In genomic region chr9:35001285-35001677, GRCh38 we compare ENCODE assay signal across 21 cellular contexts. TPM values are rescaled to one million over a fixed set of nuclear protein-coding genes. Genes with fewer than 3 reads are reported as not detected.
DNase-seq lines count a peak whose midpoint lies in the region; ATAC-seq and TF ChIP-seq lines count a peak whose summit lies in the region.
"Had no signal": no experiment of that assay in that cellular context is flagged by ENCODE, and none has a peak within 500 bp of the region (broad histone marks: within the 10 kb centered on the region; RNA-seq: fewer than 3 reads in every experiment).

No MANE protein-coding gene starts in this region.

- no peak overlapping the region for H2BK5ac ChIP-seq in mesenchymal stem cell (ENCODE audit: low read depth, low read length, poor library complexity, severe bottlenecking)

- H3K27me3 ChIP-seq in mesenchymal stem cell (ENCODE audit: control insufficient read depth in 1 of 2, insufficient read depth in 1 of 2, low read length in 2 of 2): no peaks in the 10 kb centered on the region
- H3K27me3 ChIP-seq: gastroesophageal sphincter, pancreas, Peyer's patch, tibial nerve had no signal

- H3K9ac ChIP-seq in mesenchymal stem cell (ENCODE audit: low read length): peak overlapping the region; percentile 19

- H3K36me3 Mint-ChIP-seq in activated T-cell treated with anti-CD3 and anti-CD28 coated beads, Interleukin-2, amount 50 U/mL, for 72 hours (ENCODE audit: insufficient read depth in 2 of 2): peaks cover 2 to 5% of the 10 kb centered on the region in 2 donors
- H3K36me3 Mint-ChIP-seq in activated naive CD8-positive, alpha-beta T cell treated with anti-CD3 and anti-CD28 coated beads, Interleukin-2, amount 50 U/mL, for 24 hours (ENCODE audit: low read depth): peaks cover 10% of the 10 kb centered on the region
- H3K36me3 Mint-ChIP-seq in type B pancreatic cell: peaks cover 5% of the 10 kb centered on the region

- no peak overlapping the region for H3K18ac ChIP-seq in mesenchymal stem cell (ENCODE audit: low read depth in 1 of 2, low read length in 2 of 2)

- H2BK120ac ChIP-seq in mesenchymal stem cell (ENCODE audit: low read depth, low read length): no peak overlapping the region

- peaks cover 12% of the 10 kb centered on the region for H3K4me1 ChIP-seq in mesenchymal stem cell (ENCODE audit: control insufficient read depth, insufficient read depth, low read depth, low read length)
- H3K4me1 ChIP-seq: gastroesophageal sphincter, pancreas, tibial nerve had no signal

- H2AK5ac ChIP-seq in mesenchymal stem cell (ENCODE audit: low read length, severe bottlenecking): no peak overlapping the region

- no peak overlapping the region for H3K14ac ChIP-seq in mesenchymal stem cell (ENCODE audit: low read length in 2 of 2)

- H4K8ac ChIP-seq in mesenchymal stem cell (ENCODE audit: low read length): no peak overlapping the region

- H3K9me3 ChIP-seq in mesenchymal stem cell (ENCODE audit: control insufficient read depth, low read length): no peaks in the 10 kb centered on the region
- H3K9me3 ChIP-seq: gastroesophageal sphincter, pancreas, Peyer's patch, tibial nerve had no signal

- no peak overlapping the region for H3K4ac ChIP-seq in mesenchymal stem cell (ENCODE audit: low read depth in 1 of 2, low read length in 2 of 2)

- peak overlapping the region; percentile 6 to 72 for H3K4me3 Mint-ChIP-seq in activated T-cell treated with anti-CD3 and anti-CD28 coated beads, Interleukin-2, amount 50 U/mL, for 72 hours
- H3K4me3 Mint-ChIP-seq in activated naive CD8-positive, alpha-beta T cell treated with anti-CD3 and anti-CD28 coated beads, Interleukin-2, amount 50 U/mL, for 24 hours: no peak overlapping the region
- H3K4me3 Mint-ChIP-seq in type B pancreatic cell: no peak overlapping the region
- H3K4me3 Mint-ChIP-seq: CD4-positive, CD25-positive, alpha-beta regulatory T cell; naive B cell had no signal

- H2AFZ ChIP-seq in mesenchymal stem cell (ENCODE audit: low read depth, low read length): no peak overlapping the region

- H3K27me3 Mint-ChIP-seq in activated T-cell treated with anti-CD3 and anti-CD28 coated beads, Interleukin-2, amount 50 U/mL, for 72 hours (ENCODE audit: low read depth): no peaks in the 10 kb centered on the region
- H3K27me3 Mint-ChIP-seq in activated naive CD8-positive, alpha-beta T cell treated with anti-CD3 and anti-CD28 coated beads, Interleukin-2, amount 50 U/mL, for 24 hours: no peaks in the 10 kb centered on the region
- H3K27me3 Mint-ChIP-seq in type B pancreatic cell: peaks cover 12% of the 10 kb centered on the region
- H3K27me3 Mint-ChIP-seq: CD4-positive, CD25-positive, alpha-beta regulatory T cell; naive B cell had no signal

- H3K4me2 ChIP-seq in mesenchymal stem cell (ENCODE audit: low read length, poor library complexity, severe bottlenecking): no peak overlapping the region

- H3K4me1 Mint-ChIP-seq in activated T-cell treated with anti-CD3 and anti-CD28 coated beads, Interleukin-2, amount 50 U/mL, for 72 hours (ENCODE audit: low read depth): peaks cover 44% of the 10 kb centered on the region
- peaks cover 41% of the 10 kb centered on the region for H3K4me1 Mint-ChIP-seq in activated naive CD8-positive, alpha-beta T cell treated with anti-CD3 and anti-CD28 coated beads, Interleukin-2, amount 50 U/mL, for 24 hours
- peaks cover 6% of the 10 kb centered on the region for H3K4me1 Mint-ChIP-seq in type B pancreatic cell (ENCODE audit: unreplicated experiment)
- H3K4me1 Mint-ChIP-seq: CD4-positive, CD25-positive, alpha-beta regulatory T cell had no signal

- peaks cover 4% of the 10 kb centered on the region for H3K79me1 ChIP-seq in mesenchymal stem cell (replicated peaks; ENCODE audit: low read length, poor library complexity, severe bottlenecking)

- H3K27ac Mint-ChIP-seq in activated T-cell treated with anti-CD3 and anti-CD28 coated beads, Interleukin-2, amount 50 U/mL, for 72 hours: peak overlapping the region; percentile 96
- H3K27ac Mint-ChIP-seq in activated naive CD8-positive, alpha-beta T cell treated with anti-CD3 and anti-CD28 coated beads, Interleukin-2, amount 50 U/mL, for 24 hours: peak overlapping the region; percentile 70
- H3K27ac Mint-ChIP-seq in type B pancreatic cell: peak overlapping the region; percentile 13

- H3K4me3 ChIP-seq in mesenchymal stem cell (ENCODE audit: insufficient read depth in 1 of 2, low read depth in 1 of 2, low read length in 2 of 2): no peak overlapping the region
- H3K4me3 ChIP-seq: gastroesophageal sphincter, pancreas, Peyer's patch, tibial nerve had no signal

- no peak overlapping the region for H4K91ac ChIP-seq in mesenchymal stem cell (ENCODE audit: low read length)

- no peak for DNase-seq in activated T-cell treated with anti-CD3 and anti-CD28 coated beads, Interleukin-2, amount 50 U/mL, for 72 hours
- DNase-seq in activated T-cell treated with anti-CD3 and anti-CD28 coated beads for 4 hours (no peak), mesenchymal stem cell (no peak), type B pancreatic cell (ENCODE audit: extremely low spot score, unreplicated experiment) (no peak), NCI-H446 treated with DMSO at 0.1 percent for 48 hours (lab: John Stamatoyannopoulos, UW) (no peak), NCI-H1105 treated with DMSO at 0.1 percent for 48 hours (lab: John Stamatoyannopoulos, UW) (no peak), GM20000 (ENCODE audit: low spot score) (no peak)
- no peak for DNase-seq in activated naive CD8-positive, alpha-beta T cell treated with anti-CD3 and anti-CD28 coated beads, Interleukin-2, amount 50 U/mL, for 24 hours
- DNase-seq: ACHN; CD4-positive, CD25-positive, alpha-beta regulatory T cell; DMS79; left ventricle myocardium superior; naive B cell; NCI-H1417 treated with DMSO at 0.1 percent for 48 hours; pancreas; Peyer's patch; stimulated activated CD4-positive, alpha-beta T cell treated with anti-CD3 and anti-CD28 coated beads, Interleukin-4, amount 100 ng/mL, for 1 hour had no signal

- H3K36me3 ChIP-seq in mesenchymal stem cell (ENCODE audit: control insufficient read depth in 1 of 2, insufficient read depth in 2 of 2, low read depth in 1 of 2, low read length in 2 of 2): peaks cover 19 to 21% of the 10 kb centered on the region in 2 experiments
- H3K36me3 ChIP-seq: pancreas, Peyer's patch had no signal

- H3K27ac ChIP-seq in mesenchymal stem cell (ENCODE audit: low read length, poor library complexity, severe bottlenecking): no peak overlapping the region
- H3K27ac ChIP-seq: pancreas, Peyer's patch, tibial nerve had no signal

- H2BK15ac ChIP-seq in mesenchymal stem cell (ENCODE audit: low read depth, poor library complexity, severe bottlenecking): no peak overlapping the region

- 92% methylated on average over 1 of the region's 2 CpGs for WGBS in mesenchymal stem cell

- H2BK12ac ChIP-seq in mesenchymal stem cell (ENCODE audit: low read length in 2 of 2): no peak overlapping the region

- no peaks in the 10 kb centered on the region for H3K9me3 Mint-ChIP-seq in activated T-cell treated with anti-CD3 and anti-CD28 coated beads, Interleukin-2, amount 50 U/mL, for 72 hours
- H3K9me3 Mint-ChIP-seq in activated naive CD8-positive, alpha-beta T cell treated with anti-CD3 and anti-CD28 coated beads, Interleukin-2, amount 50 U/mL, for 24 hours: no peaks in the 10 kb centered on the region
- no peaks in the 10 kb centered on the region for H3K9me3 Mint-ChIP-seq in type B pancreatic cell
- H3K9me3 Mint-ChIP-seq: CD4-positive, CD25-positive, alpha-beta regulatory T cell; naive B cell had no signal

- no peak for TF ChIP-seq CTCF in type B pancreatic cell (conservative IDR thresholded peaks at IDR 0.05)
- TF ChIP-seq CTCF in GM20000 (IDR thresholded peaks at IDR 0.05; ENCODE audit: extremely low read depth, missing control alignments): no peak

- ATAC-seq in activated T-cell treated with anti-CD3 and anti-CD28 coated beads, Interleukin-2, amount 50 U/mL, for 72 hours (replicated peaks in 1 of 2): no peak
- no peak for ATAC-seq in activated naive CD8-positive, alpha-beta T cell treated with anti-CD3 and anti-CD28 coated beads, Interleukin-2, amount 50 U/mL, for 24 hours
- ATAC-seq: gastroesophageal sphincter, left ventricle myocardium superior, pancreas had no signal

- H3K23ac ChIP-seq in mesenchymal stem cell (ENCODE audit: low read length in 2 of 2): no peak overlapping the region

RNA-seq across cellular contexts. Expression of gene DNAJB5, which starts 11.7 kb away (rescaled TPM):
- total RNA-seq in activated T-cell treated with anti-CD3 and anti-CD28 coated beads, Interleukin-2, amount 50 U/mL, for 72 hours: 10 to 100 TPM in 1 of 2 donors, 1 to 10 TPM in 1; 9.9 to 10.6 TPM
- 18.0 TPM for polyA plus RNA-seq in mesenchymal stem cell (2013, experiment 1 of 2)
- polyA plus RNA-seq in mesenchymal stem cell (2013, experiment 2 of 2): 17.9 TPM
- 4.8 and 12.2 TPM in 2 replicates for total RNA-seq in type B pancreatic cell (ENCODE audit: low replicate concordance)

RNA-seq across cellular contexts. Expression of gene PHF24, which starts 43.2 kb away (rescaled TPM):
- total RNA-seq in activated T-cell treated with anti-CD3 and anti-CD28 coated beads, Interleukin-2, amount 50 U/mL, for 72 hours: 1 to 10 TPM in 1 of 2 donors, under 1 TPM in 1; 1.00 to 1.1 TPM
- 0.03 TPM for polyA plus RNA-seq in mesenchymal stem cell (2013, experiment 1 of 2)
- 0.01 TPM for polyA plus RNA-seq in mesenchymal stem cell (2013, experiment 2 of 2)
- total RNA-seq in type B pancreatic cell (ENCODE audit: low replicate concordance): 0.19 and 0.88 TPM in 2 replicates
- total RNA-seq: CD4-positive, CD25-positive, alpha-beta regulatory T cell; endothelial cell of umbilical vein; HT1080 had no signal
- polyA plus RNA-seq: CD4-positive, CD25-positive, alpha-beta regulatory T cell; endothelial cell of umbilical vein had no signal

Comparison
In these comparisons a context has a peak if more than half of its experiments do, and no peak if none do; other contexts are left out.
1. H3K27ac Mint-ChIP-seq: peak in every context shown above with its lines; median percentile 96 in activated T-cell treated with anti-CD3 and anti-CD28 coated beads, Interleukin-2, amount 50 U/mL, for 72 hours; 70 in activated naive CD8-positive, alpha-beta T cell treated with anti-CD3 and anti-CD28 coated beads, Interleukin-2, amount 50 U/mL, for 24 hours; 13 in type B pancreatic cell.
2. H3K4me3 Mint-ChIP-seq: peak in activated T-cell treated with anti-CD3 and anti-CD28 coated beads, Interleukin-2, amount 50 U/mL, for 72 hours (2 of 2); none in activated naive CD8-positive, alpha-beta T cell treated with anti-CD3 and anti-CD28 coated beads, Interleukin-2, amount 50 U/mL, for 24 hours (single experiment) and type B pancreatic cell (single experiment).